ENCODE assay signal across 1 cellular context in the genomic region with DNA sequence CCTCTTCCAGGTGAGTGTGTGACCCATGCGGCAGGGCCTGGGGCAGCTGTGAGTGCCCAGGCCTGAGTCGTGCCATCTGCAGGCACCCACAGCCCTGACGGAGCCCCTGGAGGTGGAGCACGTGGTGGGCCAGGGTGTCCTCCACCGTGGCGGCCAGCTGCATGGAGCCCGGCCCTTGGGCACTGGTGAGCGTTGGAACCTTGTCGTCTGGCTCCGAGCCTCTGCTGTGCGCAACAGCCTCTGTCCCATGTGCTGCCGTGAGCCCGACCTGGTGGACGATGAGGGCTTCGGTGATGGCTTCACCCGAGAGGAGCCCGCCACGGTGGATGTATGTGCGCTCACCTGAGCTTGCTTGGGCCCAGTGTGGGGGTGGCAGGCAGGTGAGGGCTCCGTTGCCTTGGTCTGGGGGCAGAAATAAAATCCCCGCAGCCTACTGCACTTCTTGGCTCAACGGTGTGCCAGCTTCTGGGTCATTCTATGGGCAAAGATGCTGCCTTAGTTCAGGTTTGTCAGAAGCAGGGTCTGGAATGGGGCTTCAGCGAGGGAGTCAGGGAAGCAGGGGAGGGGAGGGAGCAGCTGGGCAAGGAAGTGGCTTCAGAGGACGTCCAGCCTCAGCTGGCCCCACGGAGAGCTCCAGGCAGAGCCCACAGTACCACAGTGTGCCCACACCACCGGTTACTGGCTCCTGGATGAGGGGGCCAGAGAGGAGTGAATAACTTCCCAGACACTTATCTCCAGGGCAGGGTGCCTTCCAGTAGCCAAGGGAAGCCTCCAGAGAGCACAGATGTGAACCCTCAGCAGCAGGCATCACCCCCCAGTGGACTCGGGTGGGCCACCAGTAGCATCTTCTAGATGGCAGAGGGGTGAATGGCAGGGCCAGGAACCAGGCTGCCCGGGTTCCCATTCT.
TF ChIP-seq lines count a peak whose summit lies in the region.

No MANE protein-coding gene starts in this region.

TF ChIP-seq in endothelial cell of umbilical vein, 7 proteins besides CTCF, POLR2A, EP300 and RAD21:
- TF ChIP-seq MAX (IDR thresholded peaks at IDR 0.05; ENCODE audit: insufficient read depth, insufficient read length) (no peak), EZH2 (IDR thresholded peaks at IDR 0.05; ENCODE audit: borderline replicate concordance, low read depth, low read length, severe bottlenecking) (no peak), MYC (IDR thresholded peaks at IDR 0.05; ENCODE audit: low read depth, low read length) (no peak), FOS (IDR thresholded peaks at IDR 0.05; ENCODE audit: borderline replicate concordance, insufficient read depth, low read length) (no peak), POLR2AphosphoS5 (IDR thresholded peaks at IDR 0.05; ENCODE audit: insufficient read depth, low read depth, low read length) (no peak), JUN (IDR thresholded peaks at IDR 0.05; ENCODE audit: borderline replicate concordance, insufficient read depth, insufficient read length, low read depth) (no peak), GATA2 (IDR thresholded peaks at IDR 0.05; ENCODE audit: insufficient read depth, insufficient read length, low read depth, low read length) (no peak)
